Comparison of ENCODE assay signal across 31 cellular contexts in genomic region chr7:42138691-42139090, GRCh38.
DNase-seq lines count a peak whose midpoint lies in the region; ATAC-seq and TF ChIP-seq lines count a peak whose summit lies in the region.
"Had no signal": no experiment of that assay in that cellular context is flagged by ENCODE, and none has a peak within 500 bp of the region (broad histone marks: within the 10 kb centered on the region; RNA-seq: fewer than 3 reads in every experiment).

No MANE protein-coding gene starts in this region.

- H4K8ac ChIP-seq in neuronal stem cell (ENCODE audit: low read depth, low read length) = no peak overlapping the region

- H3K79me2 ChIP-seq in GM23338 (replicated peaks; ENCODE audit: insufficient read depth) (peaks cover 19% of the 10 kb centered on the region), GM23248 (ENCODE audit: insufficient read depth) (peaks cover 45% of the 10 kb centered on the region)

- H2BK12ac ChIP-seq in neuronal stem cell (ENCODE audit: low read length) = no peak overlapping the region

- in situ Hi-C loops in astrocyte of the cerebellum (cut with HindIII; ENCODE audit: low sequenced_read_pairs) (no loop called here), GM23248 (cut with MboI) (no loop called here)

- H3K23ac ChIP-seq in neuronal stem cell (ENCODE audit: low read depth, low read length, poor library complexity) = no peak overlapping the region

- H3K4me3 ChIP-seq in GM23338 = no peak overlapping the region
- H3K4me3 ChIP-seq in astrocyte of the cerebellum (ENCODE audit: low read depth, low read length) = no peak overlapping the region
- H3K4me3 ChIP-seq in neuronal stem cell (ENCODE audit: low read length in 2 of 2) = no peak overlapping the region
- no peak overlapping the region for H3K4me3 ChIP-seq in GM23248
- H3K4me3 ChIP-seq: HAP-1, stomach, tibial nerve had no signal

- no peak overlapping the region for H2BK5ac ChIP-seq in neuronal stem cell (ENCODE audit: low read length)

- H3K4me2 ChIP-seq in GM23338 (no peak overlapping the region), neuronal stem cell (ENCODE audit: insufficient read depth, low read length, poor library complexity, severe bottlenecking) (no peak overlapping the region), GM23248 (ENCODE audit: unreplicated experiment) (no peak overlapping the region)
- H3K4me2 ChIP-seq: SK-N-SH had no signal

- peaks cover 7% of the 10 kb centered on the region for H3K4me1 ChIP-seq in GM23338 (ENCODE audit: insufficient read depth)
- no peaks in the 10 kb centered on the region for H3K4me1 ChIP-seq in foreskin keratinocyte
- peaks cover 13 to 21% of the 10 kb centered on the region in 2 donors for H3K4me1 ChIP-seq in neuronal stem cell (ENCODE audit: control insufficient read depth in 2 of 2, insufficient read depth in 1 of 2, low read depth in 1 of 2, low read length in 2 of 2)
- H3K4me1 ChIP-seq in GM23248 (ENCODE audit: insufficient read depth) = peaks cover 8% of the 10 kb centered on the region
- H3K4me1 ChIP-seq: BE2C had no signal

- no peaks in the 10 kb centered on the region for H3F3A ChIP-seq in GM23338 (replicated peaks; ENCODE audit: low read depth)
- peaks cover 9% of the 10 kb centered on the region for H3F3A ChIP-seq in GM23248 (ENCODE audit: insufficient read depth)

- H3K27ac ChIP-seq in GM23338 (ENCODE audit: low read depth) (no peak overlapping the region), foreskin keratinocyte (no peak overlapping the region), neuronal stem cell (replicated peaks; ENCODE audit: low read length) (peak overlapping the region; percentile 6), GM23248 (no peak overlapping the region)
- H3K27ac ChIP-seq: stomach, tibial nerve had no signal

- H3K4me1 Mint-ChIP-seq in GM23338 = peaks cover 39% of the 10 kb centered on the region
- H3K4me1 Mint-ChIP-seq: CD8-positive, alpha-beta memory T cell had no signal

- H4K91ac ChIP-seq in neuronal stem cell (ENCODE audit: low read depth, low read length, poor library complexity) = no peak overlapping the region

- WGBS in neuronal stem cell (ENCODE audit: extremely low coverage in 2 of 2, insufficient read length in 2 of 2, insufficient replicate concordance in 1 of 2), 2 donors = no CpG with 5 or more reads among the region's 6 CpGs
- 74 to 81% methylated on average over 6 of the region's 6 CpGs for WGBS in GM23248 (ENCODE audit: low coverage in 1 of 2, low lambda C conversion rate in 2 of 2, missing lambda C conversion rate in 2 of 2), 2 experiments

- no peak overlapping the region for H2AFZ ChIP-seq in GM23338
- no peak overlapping the region for H2AFZ ChIP-seq in neuronal stem cell (ENCODE audit: low read length)
- H2AFZ ChIP-seq in GM23248 = no peak overlapping the region

- no peak overlapping the region for H3K27ac Mint-ChIP-seq in GM23338
- H3K27ac Mint-ChIP-seq: CD8-positive, alpha-beta memory T cell; T-helper 1 cell treated with Interleukin-12 subunit alpha and Interleukin-12 subunit beta and Interleukin-4 antibody, amounts not matched to agents 30 μg/mL and 1 μg/mL, for 36 hours had no signal

- H3K27me3 Mint-ChIP-seq in GM23338 (ENCODE audit: insufficient read depth, low read depth, poor library complexity) = peaks cover 3% of the 10 kb centered on the region

- ATAC-seq in GM23338 (peak; percentile 93), foreskin keratinocyte (no peak)
- ATAC-seq: left colon had no signal

- TF ChIP-seq CTCF in GM23338 (conservative IDR thresholded peaks at IDR 0.05; ENCODE audit: low read depth in 2 of 2) = peak; percentile 26 to 34; a peak in 2 of 4 replicates
- peak; percentile 19 for TF ChIP-seq CTCF in astrocyte of the cerebellum (IDR thresholded peaks at IDR 0.05; ENCODE audit: low read depth, low read length, missing control alignments)
- peak; percentile 11 for TF ChIP-seq CTCF in foreskin keratinocyte (conservative IDR thresholded peaks at IDR 0.05)

- H3K4me3 Mint-ChIP-seq in GM23338 = no peak overlapping the region
- H3K4me3 Mint-ChIP-seq: CD8-positive, alpha-beta memory T cell; T-helper 1 cell treated with Interleukin-12 subunit alpha and Interleukin-12 subunit beta and Interleukin-4 antibody, amounts not matched to agents 30 μg/mL and 1 μg/mL, for 36 hours had no signal

- H3K9ac ChIP-seq in neuronal stem cell (ENCODE audit: low read depth, low read length, poor library complexity) (no peak overlapping the region), GM23248 (no peak overlapping the region)
- H3K9ac ChIP-seq: SK-N-SH had no signal

- H3K18ac ChIP-seq in neuronal stem cell (ENCODE audit: low read length) = no peak overlapping the region

- H3K14ac ChIP-seq in neuronal stem cell (ENCODE audit: low read length) = no peak overlapping the region

- no peak overlapping the region for H3K4ac ChIP-seq in neuronal stem cell (ENCODE audit: low read length)

- peaks cover 0 to 4% of the 10 kb centered on the region in 2 donors for H3K9me3 ChIP-seq in neuronal stem cell (replicated peaks in 1 of 2; ENCODE audit: control insufficient read depth in 2 of 2, insufficient read depth in 1 of 2, low read depth in 1 of 2, low read length in 2 of 2)
- H3K9me3 ChIP-seq in GM23248 (ENCODE audit: low read depth) = no peaks in the 10 kb centered on the region
- H3K9me3 ChIP-seq: BE2C, HAP-1, SK-N-SH, stomach, tibial nerve had no signal

- peaks cover 4% of the 10 kb centered on the region; the same call in 1 of the 3 replicates for H3K36me3 Mint-ChIP-seq in GM23338 (ENCODE audit: low read depth)
- H3K36me3 Mint-ChIP-seq: CD8-positive, alpha-beta memory T cell had no signal

- H3K36me3 ChIP-seq in GM23338 (ENCODE audit: insufficient read depth) = no peaks in the 10 kb centered on the region
- H3K36me3 ChIP-seq in neuronal stem cell (replicated peaks in 1 of 2; ENCODE audit: control insufficient read depth in 2 of 2, insufficient read depth in 2 of 2, low read length in 2 of 2) = peaks cover 9 to 73% of the 10 kb centered on the region in 2 donors
- H3K36me3 ChIP-seq in GM23248 (ENCODE audit: low read depth) = no peaks in the 10 kb centered on the region
- H3K36me3 ChIP-seq: BE2C, HAP-1, stomach, tibial nerve had no signal

- DNase-seq in GM23338 (ENCODE audit: low spot score) (peak; percentile 45), astrocyte of the cerebellum (ENCODE audit: low read depth) (no peak), foreskin keratinocyte (no peak), neuronal stem cell (ENCODE audit: low spot score) (no peak), NCI-H510A treated with DMSO at 0.1 percent for 48 hours (lab: John Stamatoyannopoulos, UW) (no peak), GM23248 (no peak)
- no peak for DNase-seq in activated CD4-positive, alpha-beta T cell treated with anti-CD3 and anti-CD28 coated beads for 48 hours
- DNase-seq in activated CD4-positive, CD25-positive, alpha-beta regulatory T cell (lab: John Stamatoyannopoulos, UW) = no peak
- DNase-seq: activated CD4-positive, alpha-beta T cell treated with anti-CD3 and anti-CD28 coated beads for 4 hours; activated CD8-positive, alpha-beta memory T cell treated with anti-CD3 and anti-CD28 coated beads for 24 hours; activated gamma-delta T cell; BE2C; CD8-positive, alpha-beta memory T cell; DMS153; effector memory CD4-positive, alpha-beta T cell; foreskin fibroblast; left colon; MV-4-11; NCI-H146; NCI-H2107; NCI-H446 treated with DMSO at 0.1 percent for 48 hours; nucleus accumbens; OCI-M1; SK-N-SH; small intestine; stimulated activated CD4-positive, alpha-beta T cell treated with anti-CD3 and anti-CD28 coated beads, Interleukin-1b, Interleukin-23, amount 100 ng/mL, for 48 hours; stimulated activated CD8-positive, alpha-beta memory T cell treated with anti-CD3 and anti-CD28 coated beads, Interleukin-4, amount 100 ng/mL, for 48 hours; stomach had no signal

- H2BK15ac ChIP-seq in neuronal stem cell (ENCODE audit: low read length) = no peak overlapping the region

- no peak overlapping the region for H2AK5ac ChIP-seq in neuronal stem cell (ENCODE audit: low read depth, low read length)

- H4K20me1 ChIP-seq in GM23338 (replicated peaks; ENCODE audit: insufficient read depth) = no peaks in the 10 kb centered on the region; the same call in 1 of the 2 replicates
- no peaks in the 10 kb centered on the region for H4K20me1 ChIP-seq in GM23248 (ENCODE audit: insufficient read depth)

- no peak overlapping the region for H2BK120ac ChIP-seq in neuronal stem cell (ENCODE audit: low read depth, low read length)

- H3K9me2 ChIP-seq in GM23338 (ENCODE audit: insufficient read depth) (no peaks in the 10 kb centered on the region), GM23248 (ENCODE audit: insufficient read depth) (no peaks in the 10 kb centered on the region)
- H3K9me2 ChIP-seq: SK-N-SH had no signal

- H3K27me3 ChIP-seq in GM23338 (ENCODE audit: insufficient read depth) = no peaks in the 10 kb centered on the region
- H3K27me3 ChIP-seq in foreskin keratinocyte = no peaks in the 10 kb centered on the region
- no peaks in the 10 kb centered on the region for H3K27me3 ChIP-seq in neuronal stem cell (ENCODE audit: control insufficient read depth in 3 of 3, insufficient read depth in 3 of 3, low read depth in 1 of 3, low read length in 3 of 3)
- no peaks in the 10 kb centered on the region for H3K27me3 ChIP-seq in GM23248 (replicated peaks; ENCODE audit: insufficient read depth)
- H3K27me3 ChIP-seq: BE2C, stomach, tibial nerve had no signal

- H3K79me1 ChIP-seq in neuronal stem cell (ENCODE audit: low read depth, low read length) = peaks cover 7% of the 10 kb centered on the region

- no peaks in the 10 kb centered on the region for H3K9me3 Mint-ChIP-seq in GM23338
- H3K9me3 Mint-ChIP-seq: T-helper 1 cell treated with Interleukin-12 subunit alpha and Interleukin-12 subunit beta and Interleukin-4 antibody, amounts not matched to agents 30 μg/mL and 1 μg/mL, for 36 hours had no signal

TF ChIP-seq in GM23338, 12 proteins besides CTCF, POLR2A, EP300 and RAD21 (continues in another document):
- TF ChIP-seq CREB1 (CRISPR knock-in tag; IDR thresholded peaks at IDR 0.05; ENCODE audit: low read depth) (no peak), STAT1 (IDR thresholded peaks at IDR 0.05; ENCODE audit: unreplicated experiment) (no peak)
